In genomic region chr4:68569036-68569435, GRCh38 we compare ENCODE assay signal across 5 cellular contexts. TPM values are rescaled to one million over a fixed set of nuclear protein-coding genes. Genes with fewer than 3 reads are reported as not detected.
"Had no signal": no experiment of that assay in that cellular context is flagged by ENCODE, and none has a peak within 500 bp of the region (broad histone marks: within the 10 kb centered on the region; RNA-seq: fewer than 3 reads in every experiment).

No MANE protein-coding gene starts in this region.

RNA-seq across cellular contexts. Expression of gene UGT2B17, which starts 7.1 kb away (rescaled TPM):
- total RNA-seq: activated CD8-positive, alpha-beta memory T cell treated with anti-CD3 and anti-CD28 coated beads, Interleukin-2, amount 10 ng/mL, durations not matched to agents 7 days and 5 days; fibroblast of lung; left ventricle myocardium superior; osteocyte; pulmonary artery endothelial cell had no signal
